Comparison of ENCODE assay signal across 1 cellular context in the genomic region with DNA sequence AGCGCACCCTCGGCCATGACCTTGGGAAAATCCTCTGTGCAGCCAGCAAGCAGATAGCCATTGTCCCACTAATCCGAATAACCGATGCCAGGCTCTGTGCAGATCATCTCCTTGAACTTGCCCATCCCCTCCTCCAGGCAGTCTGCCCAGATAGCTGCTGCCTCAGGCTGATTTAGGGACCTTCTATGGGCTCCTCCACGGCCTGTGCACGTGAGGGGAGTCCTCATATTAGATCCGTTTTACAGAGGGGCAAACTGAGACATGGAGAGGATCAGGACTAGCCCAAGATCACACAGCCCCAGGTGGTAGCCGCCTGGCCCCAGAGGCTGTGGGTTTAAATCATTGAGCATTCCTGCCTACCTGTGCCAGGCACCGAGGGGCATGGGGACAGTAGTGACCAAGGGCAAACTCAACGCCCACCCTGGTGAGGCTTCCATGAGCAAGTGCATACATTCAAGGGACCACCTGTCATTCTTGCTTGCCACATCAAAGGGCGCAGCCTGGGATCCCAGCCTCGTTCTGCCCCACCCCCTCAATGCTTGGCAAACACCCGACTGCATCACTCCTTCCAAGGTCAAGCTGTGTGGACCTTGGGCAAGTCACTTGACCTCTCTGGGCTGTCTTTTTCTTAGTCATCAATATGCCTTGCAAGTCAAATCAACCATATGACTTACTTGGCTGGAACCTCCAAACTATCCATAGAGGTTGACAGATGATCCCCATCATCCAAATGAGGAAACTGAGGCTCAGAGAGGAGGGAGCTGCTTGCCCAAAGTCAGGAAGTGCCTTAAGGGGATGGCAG.
TF ChIP-seq lines count a peak whose summit lies in the region.

No MANE protein-coding gene starts in this region.

TF ChIP-seq in HepG2, 621 proteins besides CTCF, POLR2A, EP300 and RAD21 (continued from another document and continues in another):
- TF ChIP-seq, protein P1, sequence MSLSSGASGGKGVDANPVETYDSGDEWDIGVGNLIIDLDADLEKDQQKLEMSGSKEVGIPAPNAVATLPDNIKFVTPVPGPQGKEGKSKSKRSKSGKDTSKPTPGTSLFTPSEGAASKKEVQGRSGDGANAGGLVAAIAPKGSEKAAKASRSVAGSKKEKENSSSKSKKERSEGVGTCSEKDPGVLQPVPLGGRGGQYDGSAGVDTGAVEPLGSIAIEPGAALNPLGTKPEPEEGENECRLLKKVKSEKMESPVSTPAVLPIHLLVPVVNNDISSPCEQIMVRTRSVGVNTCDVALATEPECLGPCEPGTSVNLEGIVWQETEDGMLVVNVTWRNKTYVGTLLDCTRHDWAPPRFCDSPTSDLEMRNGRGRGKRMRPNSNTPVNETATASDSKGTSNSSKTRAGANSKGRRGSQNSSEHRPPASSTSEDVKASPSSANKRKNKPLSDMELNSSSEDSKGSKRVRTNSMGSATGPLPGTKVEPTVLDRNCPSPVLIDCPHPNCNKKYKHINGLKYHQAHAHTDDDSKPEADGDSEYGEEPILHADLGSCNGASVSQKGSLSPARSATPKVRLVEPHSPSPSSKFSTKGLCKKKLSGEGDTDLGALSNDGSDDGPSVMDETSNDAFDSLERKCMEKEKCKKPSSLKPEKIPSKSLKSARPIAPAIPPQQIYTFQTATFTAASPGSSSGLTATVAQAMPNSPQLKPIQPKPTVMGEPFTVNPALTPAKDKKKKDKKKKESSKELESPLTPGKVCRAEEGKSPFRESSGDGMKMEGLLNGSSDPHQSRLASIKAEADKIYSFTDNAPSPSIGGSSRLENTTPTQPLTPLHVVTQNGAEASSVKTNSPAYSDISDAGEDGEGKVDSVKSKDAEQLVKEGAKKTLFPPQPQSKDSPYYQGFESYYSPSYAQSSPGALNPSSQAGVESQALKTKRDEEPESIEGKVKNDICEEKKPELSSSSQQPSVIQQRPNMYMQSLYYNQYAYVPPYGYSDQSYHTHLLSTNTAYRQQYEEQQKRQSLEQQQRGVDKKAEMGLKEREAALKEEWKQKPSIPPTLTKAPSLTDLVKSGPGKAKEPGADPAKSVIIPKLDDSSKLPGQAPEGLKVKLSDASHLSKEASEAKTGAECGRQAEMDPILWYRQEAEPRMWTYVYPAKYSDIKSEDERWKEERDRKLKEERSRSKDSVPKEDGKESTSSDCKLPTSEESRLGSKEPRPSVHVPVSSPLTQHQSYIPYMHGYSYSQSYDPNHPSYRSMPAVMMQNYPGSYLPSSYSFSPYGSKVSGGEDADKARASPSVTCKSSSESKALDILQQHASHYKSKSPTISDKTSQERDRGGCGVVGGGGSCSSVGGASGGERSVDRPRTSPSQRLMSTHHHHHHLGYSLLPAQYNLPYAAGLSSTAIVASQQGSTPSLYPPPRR (CRISPR knock-in tag; IDR thresholded peaks at IDR 0.05; ENCODE audit: borderline replicate concordance): 0 out of 2 replicates have a peak, but pooled peaks have one; percentile 31
- TF ChIP-seq BHLHE40 (IDR thresholded peaks at IDR 0.05; ENCODE audit: low read length) (peak; percentile 17; the same call in 1 of the 2 replicates), ZSCAN25 (CRISPR knock-in tag; IDR thresholded peaks at IDR 0.05) (no peak; the same call in 1 of the 2 replicates), RBAK (CRISPR knock-in tag; IDR thresholded peaks at IDR 0.05) (no peak), ZNF24 (IDR thresholded peaks at IDR 0.05) (0 out of 2 replicates have a peak, but pooled peaks have one; percentile 23), NCOA2 (CRISPR knock-in tag; IDR thresholded peaks at IDR 0.05) (peak; percentile 62), ZBTB7B (CRISPR knock-in tag; IDR thresholded peaks at IDR 0.05) (peak; percentile 96), ZNF44 (CRISPR knock-in tag; IDR thresholded peaks at IDR 0.05) (no peak), ZNF782 (CRISPR knock-in tag; IDR thresholded peaks at IDR 0.05; ENCODE audit: borderline replicate concordance) (no peak), CREM (IDR thresholded peaks at IDR 0.05) (peak; percentile 43; the same call in 1 of the 2 replicates), CREM (CRISPR knock-in tag; IDR thresholded peaks at IDR 0.05) (no peak), ZNF17 (CRISPR knock-in tag; IDR thresholded peaks at IDR 0.05) (0 out of 2 replicates have a peak, but pooled peaks have one; percentile 39), HOXA3 (CRISPR knock-in tag; IDR thresholded peaks at IDR 0.05) (peak; percentile 23; the same call in 1 of the 2 replicates), ZNF430 (CRISPR knock-in tag; IDR thresholded peaks at IDR 0.05) (0 out of 2 replicates have a peak, but pooled peaks have one; percentile 18), SSRP1 (CRISPR knock-in tag; IDR thresholded peaks at IDR 0.05) (peak; percentile 65; the same call in 1 of the 2 replicates), ZNF3 (CRISPR knock-in tag; IDR thresholded peaks at IDR 0.05) (peak; percentile 94), ETV6 (CRISPR knock-in tag; conservative IDR thresholded peaks at IDR 0.05) (0 out of 2 replicates have a peak, but pooled peaks have one; percentile 13), ZNF33B (CRISPR knock-in tag; IDR thresholded peaks at IDR 0.05) (no peak), EZH2 (conservative IDR thresholded peaks at IDR 0.05; ENCODE audit: low read depth, low read length) (no peak), ZMAT3 (CRISPR knock-in tag; conservative IDR thresholded peaks at IDR 0.05) (peak; percentile 49; the same call in 1 of the 2 replicates), SUZ12 (IDR thresholded peaks at IDR 0.05; ENCODE audit: low read depth, low read length) (no peak), TCF7L2 (IDR thresholded peaks at IDR 0.05; ENCODE audit: low read depth, low read length) (peak; percentile 83), CEBPB (IDR thresholded peaks at IDR 0.05; ENCODE audit: borderline replicate concordance, low read depth, low read length) (0 out of 2 replicates have a peak, but pooled peaks have one; percentile 8), ZNF256 (CRISPR knock-in tag; conservative IDR thresholded peaks at IDR 0.05) (no peak), PITX1 (CRISPR knock-in tag; IDR thresholded peaks at IDR 0.05) (peak; percentile 3; the same call in 1 of the 2 replicates), ZSCAN31 (CRISPR knock-in tag; IDR thresholded peaks at IDR 0.05; ENCODE audit: low read depth) (no peak), PLRG1 (conservative IDR thresholded peaks at IDR 0.05) (no peak), KDM2A (CRISPR knock-in tag; IDR thresholded peaks at IDR 0.05; ENCODE audit: borderline replicate concordance, low read depth) (peak; percentile 24; the same call in 1 of the 2 replicates), MXD4 (CRISPR knock-in tag; IDR thresholded peaks at IDR 0.05) (no peak)
- TF ChIP-seq, protein P2, sequence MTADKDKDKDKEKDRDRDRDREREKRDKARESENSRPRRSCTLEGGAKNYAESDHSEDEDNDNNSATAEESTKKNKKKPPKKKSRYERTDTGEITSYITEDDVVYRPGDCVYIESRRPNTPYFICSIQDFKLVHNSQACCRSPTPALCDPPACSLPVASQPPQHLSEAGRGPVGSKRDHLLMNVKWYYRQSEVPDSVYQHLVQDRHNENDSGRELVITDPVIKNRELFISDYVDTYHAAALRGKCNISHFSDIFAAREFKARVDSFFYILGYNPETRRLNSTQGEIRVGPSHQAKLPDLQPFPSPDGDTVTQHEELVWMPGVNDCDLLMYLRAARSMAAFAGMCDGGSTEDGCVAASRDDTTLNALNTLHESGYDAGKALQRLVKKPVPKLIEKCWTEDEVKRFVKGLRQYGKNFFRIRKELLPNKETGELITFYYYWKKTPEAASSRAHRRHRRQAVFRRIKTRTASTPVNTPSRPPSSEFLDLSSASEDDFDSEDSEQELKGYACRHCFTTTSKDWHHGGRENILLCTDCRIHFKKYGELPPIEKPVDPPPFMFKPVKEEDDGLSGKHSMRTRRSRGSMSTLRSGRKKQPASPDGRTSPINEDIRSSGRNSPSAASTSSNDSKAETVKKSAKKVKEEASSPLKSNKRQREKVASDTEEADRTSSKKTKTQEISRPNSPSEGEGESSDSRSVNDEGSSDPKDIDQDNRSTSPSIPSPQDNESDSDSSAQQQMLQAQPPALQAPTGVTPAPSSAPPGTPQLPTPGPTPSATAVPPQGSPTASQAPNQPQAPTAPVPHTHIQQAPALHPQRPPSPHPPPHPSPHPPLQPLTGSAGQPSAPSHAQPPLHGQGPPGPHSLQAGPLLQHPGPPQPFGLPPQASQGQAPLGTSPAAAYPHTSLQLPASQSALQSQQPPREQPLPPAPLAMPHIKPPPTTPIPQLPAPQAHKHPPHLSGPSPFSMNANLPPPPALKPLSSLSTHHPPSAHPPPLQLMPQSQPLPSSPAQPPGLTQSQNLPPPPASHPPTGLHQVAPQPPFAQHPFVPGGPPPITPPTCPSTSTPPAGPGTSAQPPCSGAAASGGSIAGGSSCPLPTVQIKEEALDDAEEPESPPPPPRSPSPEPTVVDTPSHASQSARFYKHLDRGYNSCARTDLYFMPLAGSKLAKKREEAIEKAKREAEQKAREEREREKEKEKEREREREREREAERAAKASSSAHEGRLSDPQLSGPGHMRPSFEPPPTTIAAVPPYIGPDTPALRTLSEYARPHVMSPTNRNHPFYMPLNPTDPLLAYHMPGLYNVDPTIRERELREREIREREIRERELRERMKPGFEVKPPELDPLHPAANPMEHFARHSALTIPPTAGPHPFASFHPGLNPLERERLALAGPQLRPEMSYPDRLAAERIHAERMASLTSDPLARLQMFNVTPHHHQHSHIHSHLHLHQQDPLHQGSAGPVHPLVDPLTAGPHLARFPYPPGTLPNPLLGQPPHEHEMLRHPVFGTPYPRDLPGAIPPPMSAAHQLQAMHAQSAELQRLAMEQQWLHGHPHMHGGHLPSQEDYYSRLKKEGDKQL (CRISPR knock-in tag; IDR thresholded peaks at IDR 0.05; ENCODE audit: low read depth): 0 out of 2 replicates have a peak, but pooled peaks have one; percentile 16
- TF ChIP-seq, protein P3, sequence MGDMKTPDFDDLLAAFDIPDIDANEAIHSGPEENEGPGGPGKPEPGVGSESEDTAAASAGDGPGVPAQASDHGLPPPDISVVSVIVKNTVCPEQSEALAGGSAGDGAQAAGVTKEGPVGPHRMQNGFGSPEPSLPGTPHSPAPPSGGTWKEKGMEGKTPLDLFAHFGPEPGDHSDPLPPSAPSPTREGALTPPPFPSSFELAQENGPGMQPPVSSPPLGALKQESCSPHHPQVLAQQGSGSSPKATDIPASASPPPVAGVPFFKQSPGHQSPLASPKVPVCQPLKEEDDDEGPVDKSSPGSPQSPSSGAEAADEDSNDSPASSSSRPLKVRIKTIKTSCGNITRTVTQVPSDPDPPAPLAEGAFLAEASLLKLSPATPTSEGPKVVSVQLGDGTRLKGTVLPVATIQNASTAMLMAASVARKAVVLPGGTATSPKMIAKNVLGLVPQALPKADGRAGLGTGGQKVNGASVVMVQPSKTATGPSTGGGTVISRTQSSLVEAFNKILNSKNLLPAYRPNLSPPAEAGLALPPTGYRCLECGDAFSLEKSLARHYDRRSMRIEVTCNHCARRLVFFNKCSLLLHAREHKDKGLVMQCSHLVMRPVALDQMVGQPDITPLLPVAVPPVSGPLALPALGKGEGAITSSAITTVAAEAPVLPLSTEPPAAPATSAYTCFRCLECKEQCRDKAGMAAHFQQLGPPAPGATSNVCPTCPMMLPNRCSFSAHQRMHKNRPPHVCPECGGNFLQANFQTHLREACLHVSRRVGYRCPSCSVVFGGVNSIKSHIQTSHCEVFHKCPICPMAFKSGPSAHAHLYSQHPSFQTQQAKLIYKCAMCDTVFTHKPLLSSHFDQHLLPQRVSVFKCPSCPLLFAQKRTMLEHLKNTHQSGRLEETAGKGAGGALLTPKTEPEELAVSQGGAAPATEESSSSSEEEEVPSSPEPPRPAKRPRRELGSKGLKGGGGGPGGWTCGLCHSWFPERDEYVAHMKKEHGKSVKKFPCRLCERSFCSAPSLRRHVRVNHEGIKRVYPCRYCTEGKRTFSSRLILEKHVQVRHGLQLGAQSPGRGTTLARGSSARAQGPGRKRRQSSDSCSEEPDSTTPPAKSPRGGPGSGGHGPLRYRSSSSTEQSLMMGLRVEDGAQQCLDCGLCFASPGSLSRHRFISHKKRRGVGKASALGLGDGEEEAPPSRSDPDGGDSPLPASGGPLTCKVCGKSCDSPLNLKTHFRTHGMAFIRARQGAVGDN (CRISPR knock-in tag; IDR thresholded peaks at IDR 0.05): 0 out of 2 replicates have a peak, but pooled peaks have one; percentile 36
- TF ChIP-seq, protein P4, sequence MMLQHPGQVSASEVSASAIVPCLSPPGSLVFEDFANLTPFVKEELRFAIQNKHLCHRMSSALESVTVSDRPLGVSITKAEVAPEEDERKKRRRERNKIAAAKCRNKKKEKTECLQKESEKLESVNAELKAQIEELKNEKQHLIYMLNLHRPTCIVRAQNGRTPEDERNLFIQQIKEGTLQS (CRISPR knock-in tag; IDR thresholded peaks at IDR 0.05): peak; percentile 40; the same call in 1 of the 2 replicates
- TF ChIP-seq, protein P5, sequence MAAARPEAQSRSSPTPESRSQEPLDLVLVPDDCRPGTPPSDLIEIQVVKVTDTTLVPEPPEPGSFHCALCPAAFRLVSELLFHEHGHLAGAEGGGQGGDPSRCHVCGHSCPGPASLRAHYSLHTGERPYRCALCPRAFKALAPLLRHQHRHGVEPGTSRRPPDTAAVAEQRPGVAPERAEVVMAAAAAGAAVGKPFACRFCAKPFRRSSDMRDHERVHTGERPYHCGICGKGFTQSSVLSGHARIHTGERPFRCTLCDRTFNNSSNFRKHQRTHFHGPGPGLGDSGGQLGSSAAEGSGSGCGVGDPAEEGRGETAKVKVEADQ (CRISPR knock-in tag; IDR thresholded peaks at IDR 0.05; ENCODE audit: borderline replicate concordance): no peak
- TF ChIP-seq, protein P6, sequence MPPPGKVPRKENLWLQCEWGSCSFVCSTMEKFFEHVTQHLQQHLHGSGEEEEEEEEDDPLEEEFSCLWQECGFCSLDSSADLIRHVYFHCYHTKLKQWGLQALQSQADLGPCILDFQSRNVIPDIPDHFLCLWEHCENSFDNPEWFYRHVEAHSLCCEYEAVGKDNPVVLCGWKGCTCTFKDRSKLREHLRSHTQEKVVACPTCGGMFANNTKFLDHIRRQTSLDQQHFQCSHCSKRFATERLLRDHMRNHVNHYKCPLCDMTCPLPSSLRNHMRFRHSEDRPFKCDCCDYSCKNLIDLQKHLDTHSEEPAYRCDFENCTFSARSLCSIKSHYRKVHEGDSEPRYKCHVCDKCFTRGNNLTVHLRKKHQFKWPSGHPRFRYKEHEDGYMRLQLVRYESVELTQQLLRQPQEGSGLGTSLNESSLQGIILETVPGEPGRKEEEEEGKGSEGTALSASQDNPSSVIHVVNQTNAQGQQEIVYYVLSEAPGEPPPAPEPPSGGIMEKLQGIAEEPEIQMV (CRISPR knock-in tag; IDR thresholded peaks at IDR 0.05; ENCODE audit: low read depth): 0 out of 2 replicates have a peak, but pooled peaks have one; percentile 15
- TF ChIP-seq, protein P7, sequence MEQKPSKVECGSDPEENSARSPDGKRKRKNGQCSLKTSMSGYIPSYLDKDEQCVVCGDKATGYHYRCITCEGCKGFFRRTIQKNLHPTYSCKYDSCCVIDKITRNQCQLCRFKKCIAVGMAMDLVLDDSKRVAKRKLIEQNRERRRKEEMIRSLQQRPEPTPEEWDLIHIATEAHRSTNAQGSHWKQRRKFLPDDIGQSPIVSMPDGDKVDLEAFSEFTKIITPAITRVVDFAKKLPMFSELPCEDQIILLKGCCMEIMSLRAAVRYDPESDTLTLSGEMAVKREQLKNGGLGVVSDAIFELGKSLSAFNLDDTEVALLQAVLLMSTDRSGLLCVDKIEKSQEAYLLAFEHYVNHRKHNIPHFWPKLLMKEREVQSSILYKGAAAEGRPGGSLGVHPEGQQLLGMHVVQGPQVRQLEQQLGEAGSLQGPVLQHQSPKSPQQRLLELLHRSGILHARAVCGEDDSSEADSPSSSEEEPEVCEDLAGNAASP (CRISPR knock-in tag; IDR thresholded peaks at IDR 0.05; ENCODE audit: borderline replicate concordance): peak; percentile 23; the same call in 1 of the 2 replicates
- TF ChIP-seq, protein P8, sequence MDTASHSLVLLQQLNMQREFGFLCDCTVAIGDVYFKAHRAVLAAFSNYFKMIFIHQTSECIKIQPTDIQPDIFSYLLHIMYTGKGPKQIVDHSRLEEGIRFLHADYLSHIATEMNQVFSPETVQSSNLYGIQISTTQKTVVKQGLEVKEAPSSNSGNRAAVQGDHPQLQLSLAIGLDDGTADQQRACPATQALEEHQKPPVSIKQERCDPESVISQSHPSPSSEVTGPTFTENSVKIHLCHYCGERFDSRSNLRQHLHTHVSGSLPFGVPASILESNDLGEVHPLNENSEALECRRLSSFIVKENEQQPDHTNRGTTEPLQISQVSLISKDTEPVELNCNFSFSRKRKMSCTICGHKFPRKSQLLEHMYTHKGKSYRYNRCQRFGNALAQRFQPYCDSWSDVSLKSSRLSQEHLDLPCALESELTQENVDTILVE (CRISPR knock-in tag; IDR thresholded peaks at IDR 0.05): no peak
